Comparison of ENCODE assay signal across 10 cellular contexts in genomic region chr10:7797582-7797981, GRCh38. TPM values are rescaled to one million over a fixed set of nuclear protein-coding genes. Genes with fewer than 3 reads are reported as not detected.
DNase-seq lines count a peak whose midpoint lies in the region; ATAC-seq and TF ChIP-seq lines count a peak whose summit lies in the region.
"Had no signal": no experiment of that assay in that cellular context is flagged by ENCODE, and none has a peak within 500 bp of the region (broad histone marks: within the 10 kb centered on the region; RNA-seq: fewer than 3 reads in every experiment).

No MANE protein-coding gene starts in this region.

- peaks cover 24% of the 10 kb centered on the region for H3K4me1 Mint-ChIP-seq in activated naive CD8-positive, alpha-beta T cell treated with anti-CD3 and anti-CD28 coated beads, Interleukin-2, amount 10 ng/mL, durations not matched to agents 7 days and 5 days
- peaks cover 39 to 45% (median 42%) of the 10 kb centered on the region in 3 donors for H3K4me1 Mint-ChIP-seq in CD8-positive, alpha-beta memory T cell

- no peak overlapping the region for H3K4me3 ChIP-seq in lower lobe of right lung
- no peak overlapping the region for H3K4me3 ChIP-seq in CD8-positive, alpha-beta memory T cell (ENCODE audit: low read length)

- peak overlapping the region; percentile 34 for H3K27ac Mint-ChIP-seq in activated naive CD8-positive, alpha-beta T cell treated with anti-CD3 and anti-CD28 coated beads, Interleukin-2, amount 10 ng/mL, durations not matched to agents 7 days and 5 days
- H3K27ac Mint-ChIP-seq in CD8-positive, alpha-beta memory T cell: peak overlapping the region in 1 of 8 donors; percentile 33

- H3K36me3 ChIP-seq in lower lobe of right lung: peaks cover 64% of the 10 kb centered on the region
- H3K36me3 ChIP-seq in CD8-positive, alpha-beta memory T cell (ENCODE audit: insufficient read depth, low read length): peaks cover 40% of the 10 kb centered on the region

- H3K9me3 ChIP-seq in lower lobe of right lung: no peaks in the 10 kb centered on the region
- no peaks in the 10 kb centered on the region for H3K9me3 ChIP-seq in CD8-positive, alpha-beta memory T cell (ENCODE audit: low read length)

- H3K9me3 Mint-ChIP-seq in activated naive CD8-positive, alpha-beta T cell treated with anti-CD3 and anti-CD28 coated beads, Interleukin-2, amount 10 ng/mL, durations not matched to agents 7 days and 5 days: no peaks in the 10 kb centered on the region
- H3K9me3 Mint-ChIP-seq in CD8-positive, alpha-beta memory T cell: no peaks in the 10 kb centered on the region

- peaks cover 25% of the 10 kb centered on the region for H3K4me1 ChIP-seq in lower lobe of right lung
- H3K4me1 ChIP-seq in CD8-positive, alpha-beta memory T cell (ENCODE audit: insufficient read depth, low read length): peaks cover 10% of the 10 kb centered on the region

- no peak overlapping the region for H3K27ac ChIP-seq in lower lobe of right lung
- no peak overlapping the region for H3K27ac ChIP-seq in CD8-positive, alpha-beta memory T cell (ENCODE audit: low read depth, low read length)

- no peaks in the 10 kb centered on the region for H3K27me3 ChIP-seq in lower lobe of right lung (ENCODE audit: low read depth)
- H3K27me3 ChIP-seq in CD8-positive, alpha-beta memory T cell (ENCODE audit: insufficient read depth, low read length, poor library complexity, severe bottlenecking): no peaks in the 10 kb centered on the region

- DNase-seq in ACHN (peak; percentile 85), HS-27A (ENCODE audit: low read depth) (peak; percentile 75), left ventricle myocardium superior (peak; percentile 49), DMS79 treated with DMSO at 0.1 percent for 48 hours (lab: John Stamatoyannopoulos, UW) (no peak), lower lobe of right lung (no peak), NCI-H2107 treated with DMSO at 0.1 percent for 48 hours (lab: John Stamatoyannopoulos, UW; ENCODE audit: unreplicated experiment) (no peak)
- DNase-seq in activated naive CD8-positive, alpha-beta T cell treated with anti-CD3 and anti-CD28 coated beads, Interleukin-2, amount 10 ng/mL, durations not matched to agents 7 days and 5 days: no peak
- DNase-seq in CD8-positive, alpha-beta memory T cell: no peak
- DNase-seq: DMS53 had no signal

- H3K4me3 Mint-ChIP-seq in activated naive CD8-positive, alpha-beta T cell treated with anti-CD3 and anti-CD28 coated beads, Interleukin-2, amount 10 ng/mL, durations not matched to agents 7 days and 5 days: no peak overlapping the region
- H3K4me3 Mint-ChIP-seq in CD8-positive, alpha-beta memory T cell: no peak overlapping the region

- in situ Hi-C loops in ACHN (cut with HindIII; ENCODE audit: low pct_ligation_motif_present, low pct_unique_long_range_greater_than_20kb, low sequenced_read_pairs): no loop called here

- no peak for TF ChIP-seq CTCF in lower lobe of right lung (IDR thresholded peaks at IDR 0.05)

- no peak for ATAC-seq in activated naive CD8-positive, alpha-beta T cell treated with anti-CD3 and anti-CD28 coated beads, Interleukin-2, amount 10 ng/mL, durations not matched to agents 7 days and 5 days (ENCODE audit: low read depth)
- peak; percentile 83 for ATAC-seq in left ventricle myocardium superior
- no peak for ATAC-seq in lower lobe of right lung
- ATAC-seq: esophagus mucosa had no signal

- peaks cover 18% of the 10 kb centered on the region for H3K36me3 Mint-ChIP-seq in activated naive CD8-positive, alpha-beta T cell treated with anti-CD3 and anti-CD28 coated beads, Interleukin-2, amount 10 ng/mL, durations not matched to agents 7 days and 5 days
- peaks cover 6 to 76% (median 22%) of the 10 kb centered on the region in 3 donors for H3K36me3 Mint-ChIP-seq in CD8-positive, alpha-beta memory T cell

- intact Hi-C loops in left ventricle myocardium superior (cut with micrococcal nuclease) (no loop called here), lower lobe of right lung (cut with DNase I) (no loop called here)

- CTCF ChIA-PET in CD8-positive, alpha-beta memory T cell (lab: Charles Lee): interaction anchor here (1.8 kb wide), 1 partner anchor 10 kb away, joined by 4 read pairs; the partner anchor contains the start of genes ATP5F1C and KIN

- H3K27me3 Mint-ChIP-seq in activated naive CD8-positive, alpha-beta T cell treated with anti-CD3 and anti-CD28 coated beads, Interleukin-2, amount 10 ng/mL, durations not matched to agents 7 days and 5 days: no peaks in the 10 kb centered on the region
- no peaks in the 10 kb centered on the region for H3K27me3 Mint-ChIP-seq in CD8-positive, alpha-beta memory T cell

- POLR2A ChIA-PET in activated naive CD8-positive, alpha-beta T cell treated with anti-CD3 and anti-CD28 coated beads, Interleukin-2, amount 10 ng/mL, durations not matched to agents 7 days and 5 days (lab: Charles Lee): interaction anchor here (1.3 kb wide), 1 partner anchor 9 kb away, joined by 5 read pairs; the partner anchor contains the start of genes ATP5F1C and KIN
- POLR2A ChIA-PET in CD8-positive, alpha-beta memory T cell (lab: Charles Lee): interaction anchor here (1.3 kb wide), 1 partner anchor 9 kb away, joined by 3 read pairs; the partner anchor contains the start of gene ATP5F1C

RNA-seq across cellular contexts. Expression of gene ATP5F1C, which starts 9.6 kb away (rescaled TPM):
- 100 to 1,000 TPM; 268 to 273 TPM for total RNA-seq in activated naive CD8-positive, alpha-beta T cell treated with anti-CD3 and anti-CD28 coated beads, Interleukin-2, amount 10 ng/mL, durations not matched to agents 7 days and 5 days
- total RNA-seq in left ventricle myocardium superior: 777 TPM
- 183 TPM for total RNA-seq in lower lobe of right lung
- total RNA-seq in CD8-positive, alpha-beta memory T cell: 100 to 1,000 TPM; 272 to 309 TPM
- polyA plus RNA-seq in CD8-positive, alpha-beta memory T cell: 370 TPM

RNA-seq across cellular contexts. Expression of gene KIN, which starts 9.8 kb away (rescaled TPM):
- 10 to 100 TPM; 13.8 to 16.6 TPM for total RNA-seq in activated naive CD8-positive, alpha-beta T cell treated with anti-CD3 and anti-CD28 coated beads, Interleukin-2, amount 10 ng/mL, durations not matched to agents 7 days and 5 days
- total RNA-seq in left ventricle myocardium superior: 9.1 TPM
- total RNA-seq in lower lobe of right lung: 13.7 TPM
- total RNA-seq in CD8-positive, alpha-beta memory T cell: 10 to 100 TPM; 15.4 to 17.7 TPM
- 4.8 TPM for polyA plus RNA-seq in CD8-positive, alpha-beta memory T cell

RNA-seq across cellular contexts. Expression of gene TAF3, which starts 20.7 kb away (rescaled TPM):
- total RNA-seq in activated naive CD8-positive, alpha-beta T cell treated with anti-CD3 and anti-CD28 coated beads, Interleukin-2, amount 10 ng/mL, durations not matched to agents 7 days and 5 days: 10 to 100 TPM; 16.2 to 16.8 TPM
- total RNA-seq in left ventricle myocardium superior (13.0 TPM), lower lobe of right lung (10.8 TPM)
- 10 to 100 TPM; 22.5 to 22.6 TPM for total RNA-seq in CD8-positive, alpha-beta memory T cell
- polyA plus RNA-seq in CD8-positive, alpha-beta memory T cell: 16.9 TPM

Comparison
In these comparisons a context has a peak if more than half of its experiments do, and no peak if none do; other contexts are left out.
1. DNase-seq: peak in ACHN (single experiment), HS-27A (single experiment) and left ventricle myocardium superior (single experiment); none in activated naive CD8-positive, alpha-beta T cell treated with anti-CD3 and anti-CD28 coated beads, Interleukin-2, amount 10 ng/mL, durations not matched to agents 7 days and 5 days (single experiment), DMS79 treated with DMSO at 0.1 percent for 48 hours (single experiment), lower lobe of right lung (single experiment), CD8-positive, alpha-beta memory T cell (0 of 5) and NCI-H2107 treated with DMSO at 0.1 percent for 48 hours (single experiment).